21 cellular contexts compared by ENCODE assay signal in the genomic region with DNA sequence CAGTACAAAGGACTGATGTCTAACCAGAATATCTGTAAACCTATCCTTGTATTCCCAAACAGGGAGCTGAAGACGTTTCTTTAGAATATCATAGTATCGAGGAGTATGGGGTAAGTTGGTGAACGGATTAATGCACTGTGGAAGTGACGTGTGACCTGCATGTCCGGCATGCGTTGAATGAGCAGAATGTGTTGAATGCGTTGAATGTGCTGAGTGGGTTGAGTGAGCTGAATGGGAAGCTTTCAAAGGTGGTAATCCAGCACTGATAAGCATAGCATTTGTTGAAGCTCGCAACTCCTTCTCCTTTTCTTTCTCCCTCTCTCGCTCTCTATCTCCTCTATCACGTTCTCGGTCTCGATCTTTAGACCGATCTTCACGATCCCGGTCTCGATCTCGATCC.
"Had no signal": no experiment of that assay in that cellular context is flagged by ENCODE, and none has a peak within 500 bp of the region (broad histone marks: within the 10 kb centered on the region; RNA-seq: fewer than 3 reads in every experiment).

No MANE protein-coding gene starts in this region.

- FAIRE-seq: islet of Langerhans had no signal

- H3K27ac ChIP-seq: suprapubic skin had no signal

- H3K9me3 Mint-ChIP-seq: activated CD4-positive, alpha-beta T cell treated with anti-CD3 and anti-CD28 coated beads, Interleukin-2, amount 10 ng/mL, durations not matched to agents 24 days and 14 days; activated CD8-positive, alpha-beta T cell treated with anti-CD3 and anti-CD28 coated beads for 36 hours; activated naive CD4-positive, alpha-beta T cell treated with anti-CD3 and anti-CD28 coated beads for 36 hours; activated T-cell treated with anti-CD3 and anti-CD28 coated beads, Interleukin-2, amount 50 U/mL, for 24 hours; neural crest cell had no signal

- H3K9me3 ChIP-seq: suprapubic skin had no signal

- ATAC-seq: activated CD8-positive, alpha-beta T cell treated with anti-CD3 and anti-CD28 coated beads for 36 hours; left lobe of liver; stimulated activated naive CD8-positive, alpha-beta T cell treated with anti-CD3 and anti-CD28 coated beads, Interleukin-15, Interleukin-2, amounts not matched to agents 100 U/mL and 50 U/mL, for 24 hours had no signal

- H3K4me3 ChIP-seq: lung, suprapubic skin had no signal

- H3K4me3 Mint-ChIP-seq: activated CD4-positive, alpha-beta T cell treated with anti-CD3 and anti-CD28 coated beads, Interleukin-2, amount 10 ng/mL, durations not matched to agents 24 days and 14 days; activated CD8-positive, alpha-beta T cell treated with anti-CD3 and anti-CD28 coated beads for 36 hours; activated naive CD4-positive, alpha-beta T cell treated with anti-CD3 and anti-CD28 coated beads for 36 hours; activated T-cell treated with anti-CD3 and anti-CD28 coated beads, Interleukin-2, amount 50 U/mL, for 24 hours; neural crest cell; type B pancreatic cell had no signal

- H3K27me3 ChIP-seq: suprapubic skin had no signal

- H3K27ac Mint-ChIP-seq: activated CD4-positive, alpha-beta T cell treated with anti-CD3 and anti-CD28 coated beads, Interleukin-2, amount 10 ng/mL, durations not matched to agents 24 days and 14 days; activated CD8-positive, alpha-beta T cell treated with anti-CD3 and anti-CD28 coated beads for 36 hours; activated naive CD4-positive, alpha-beta T cell treated with anti-CD3 and anti-CD28 coated beads for 36 hours; activated T-cell treated with anti-CD3 and anti-CD28 coated beads, Interleukin-2, amount 50 U/mL, for 24 hours; type B pancreatic cell had no signal

- H3K27me3 Mint-ChIP-seq: activated CD4-positive, alpha-beta T cell treated with anti-CD3 and anti-CD28 coated beads, Interleukin-2, amount 10 ng/mL, durations not matched to agents 24 days and 14 days; activated CD8-positive, alpha-beta T cell treated with anti-CD3 and anti-CD28 coated beads for 36 hours; activated T-cell treated with anti-CD3 and anti-CD28 coated beads, Interleukin-2, amount 50 U/mL, for 24 hours; type B pancreatic cell had no signal

- DNase-seq: activated CD4-positive, alpha-beta T cell treated with anti-CD3 and anti-CD28 coated beads, Interleukin-2, amount 10 ng/mL, durations not matched to agents 24 days and 14 days; activated CD4-positive, CD25-positive, alpha-beta regulatory T cell; activated CD8-positive, alpha-beta T cell treated with anti-CD3 and anti-CD28 coated beads for 36 hours; activated naive CD4-positive, alpha-beta T cell treated with anti-CD3 and anti-CD28 coated beads for 36 hours; activated T-cell treated with anti-CD3 and anti-CD28 coated beads, Interleukin-2, amount 50 U/mL, for 24 hours; dermis blood vessel endothelial cell; effector memory CD4-positive, alpha-beta T cell; hippocampal formation; midbrain; stimulated activated CD4-positive, alpha-beta T cell treated with anti-CD3 and anti-CD28 coated beads, Interleukin-12 subunit alpha, Interleukin-12 subunit beta, amount 100 ng/mL, for 4 hours; stimulated activated CD4-positive, alpha-beta T cell treated with anti-CD3 and anti-CD28 coated beads, Interleukin-1b, Interleukin-23, amount 100 ng/mL, for 48 hours; stimulated activated CD8-positive, alpha-beta memory T cell treated with anti-CD3 and anti-CD28 coated beads, Interleukin-4, amount 100 ng/mL, for 48 hours; stimulated activated naive CD8-positive, alpha-beta T cell treated with anti-CD3 and anti-CD28 coated beads, Interleukin-15, Interleukin-2, amounts not matched to agents 100 U/mL and 50 U/mL, for 24 hours; T-helper 1 cell; T-helper 9 cell had no signal
